ENCODE assay signal across 11 cellular contexts in the genomic region with DNA sequence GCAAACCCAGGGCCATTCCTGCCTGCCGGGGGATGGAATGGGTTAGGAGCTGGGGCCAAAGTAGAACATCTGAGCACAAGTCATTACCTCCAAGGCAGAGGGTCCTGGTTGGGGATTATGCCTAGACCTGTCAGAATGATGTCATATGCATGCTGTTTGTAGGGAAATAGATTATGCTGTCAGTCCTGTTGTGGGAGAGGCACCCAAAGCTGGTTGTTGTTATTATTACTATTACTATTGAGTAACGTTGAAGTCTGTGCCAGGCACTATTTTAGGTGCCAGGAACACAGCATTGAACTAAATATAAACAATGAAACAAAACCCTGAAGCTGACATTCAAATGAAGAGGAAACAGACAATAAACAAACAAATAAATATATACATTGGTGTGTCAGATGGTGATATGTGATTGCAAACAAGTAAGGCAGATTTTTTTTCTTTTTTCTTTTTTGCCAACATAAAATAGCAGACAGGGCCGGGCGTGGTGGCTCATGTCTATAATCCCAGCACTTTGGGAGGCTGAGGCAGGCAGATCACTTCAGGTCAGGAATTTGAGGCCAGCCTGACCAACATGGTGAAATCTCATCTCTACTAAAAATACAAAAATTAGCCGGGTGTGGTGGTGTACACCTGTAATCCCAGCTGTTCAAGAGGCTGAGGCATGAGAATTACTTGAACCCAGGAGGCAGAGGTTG. TPM values are rescaled to one million over a fixed set of nuclear protein-coding genes. Genes with fewer than 3 reads are reported as not detected.
DNase-seq lines count a peak whose midpoint lies in the region; ATAC-seq, FAIRE-seq and TF ChIP-seq lines count a peak whose summit lies in the region.
"Had no signal": no experiment of that assay in that cellular context is flagged by ENCODE, and none has a peak within 500 bp of the region (broad histone marks: within the 10 kb centered on the region; RNA-seq: fewer than 3 reads in every experiment).

No MANE protein-coding gene starts in this region.

- peaks cover 12% of the 10 kb centered on the region for H3K4me1 ChIP-seq in fibroblast of lung (ENCODE audit: control insufficient read depth, extremely low read depth, insufficient read depth, low read length)
- H3K4me1 ChIP-seq in smooth muscle cell (ENCODE audit: low read depth) = peaks cover 16% of the 10 kb centered on the region
- H3K4me1 ChIP-seq in pancreas = peaks cover 6 to 16% (median 14%) of the 10 kb centered on the region in 3 donors
- H3K4me1 ChIP-seq in A673 (ENCODE audit: insufficient read depth, low read length, poor library complexity, severe bottlenecking) = peaks cover 3% of the 10 kb centered on the region

- TF ChIP-seq CTCF in GM12875 (IDR thresholded peaks at IDR 0.05; ENCODE audit: borderline replicate concordance, insufficient read depth, low read depth, low read length) (no peak), SU-DHL-6 (IDR thresholded peaks at IDR 0.05; ENCODE audit: insufficient read depth, low read length, poor library complexity, severe bottlenecking) (no peak), fibroblast of lung (conservative IDR thresholded peaks at IDR 0.05 in 1 of 2, IDR thresholded peaks at IDR 0.05 in 1 of 2; ENCODE audit: low read depth in 1 of 2, low read length in 2 of 2) (no peak), smooth muscle cell (IDR thresholded peaks at IDR 0.05; ENCODE audit: borderline replicate concordance, insufficient read depth, poor library complexity, severe bottlenecking) (no peak), pancreas (IDR thresholded peaks at IDR 0.05) (no peak), A673 (conservative IDR thresholded peaks at IDR 0.05; ENCODE audit: low read depth, low read length) (no peak)

- H3K79me2 ChIP-seq in SU-DHL-6 (ENCODE audit: insufficient read depth, low read length) (peaks cover 20% of the 10 kb centered on the region), fibroblast of lung (ENCODE audit: control insufficient read depth, insufficient read depth, low read length) (peaks cover 25% of the 10 kb centered on the region), smooth muscle cell (ENCODE audit: low read depth) (peaks cover 20% of the 10 kb centered on the region)

- no peaks in the 10 kb centered on the region for H3K9me2 ChIP-seq in SU-DHL-6 (replicated peaks; ENCODE audit: insufficient read depth, low read length)

- CTCF ChIA-PET in A673 (lab: Charles Lee) = no interaction called here

- H2AFZ ChIP-seq in SU-DHL-6 (ENCODE audit: low read depth, low read length, severe bottlenecking) (no peak overlapping the region), fibroblast of lung (ENCODE audit: low read length) (no peak overlapping the region), smooth muscle cell (ENCODE audit: low read depth) (no peak overlapping the region)

- 96% methylated on average over 5 of the region's 5 CpGs for whole genome bisulfite sequencing in smooth muscle cell (ENCODE audit: low lambda C conversion rate)
- 71 to 73% methylated on average over 5 of the region's 5 CpGs for WGBS in pancreas, 2 donors

- ATAC-seq in pancreas (no peak), GM18868 (IDR thresholded peaks at IDR 0.05; ENCODE audit: unreplicated experiment) (no peak)

- POLR2A ChIA-PET in A673 (lab: Charles Lee; ENCODE audit: low non-redundant PET) = no interaction called here

- no peaks in the 10 kb centered on the region for H4K20me1 ChIP-seq in SU-DHL-6 (ENCODE audit: low read depth, low read length)
- H4K20me1 ChIP-seq in fibroblast of lung (ENCODE audit: control insufficient read depth, extremely low read depth, insufficient read depth, low read length) = no peaks in the 10 kb centered on the region
- no peaks in the 10 kb centered on the region for H4K20me1 ChIP-seq in smooth muscle cell (ENCODE audit: low read depth)

- peak overlapping the region; percentile 76 for H3K4me2 ChIP-seq in SU-DHL-6 (ENCODE audit: low read depth, low read length, poor library complexity, severe bottlenecking)
- H3K4me2 ChIP-seq in fibroblast of lung (ENCODE audit: extremely low read depth, insufficient read depth, low read length) = peak overlapping the region; percentile 81
- H3K4me2 ChIP-seq in smooth muscle cell = peak overlapping the region; percentile 94

- no peak for DNase-seq in fibroblast of lung (ENCODE audit: low read depth in 2 of 2)
- DNase-seq in smooth muscle cell (lab: John Stamatoyannopoulos, UW; ENCODE audit: unreplicated experiment) = no peak
- DNase-seq in NCI-H187 (lab: John Stamatoyannopoulos, UW) = no peak
- no peak for DNase-seq in pancreas
- DNase-seq in A673 (ENCODE audit: low spot score) = no peak
- DNase-seq: amniotic stem cell, small intestine had no signal

- intact Hi-C loops in pancreas (cut with DNase I) (no loop called here), A673 (cut with micrococcal nuclease; ENCODE audit: unreplicated experiment) (no loop called here)

- H3K36me3 ChIP-seq in SU-DHL-6 (ENCODE audit: low read length) (no peaks in the 10 kb centered on the region), fibroblast of lung (ENCODE audit: control insufficient read depth, insufficient read depth, low read length) (peaks cover 2% of the 10 kb centered on the region), smooth muscle cell (ENCODE audit: low read depth) (no peaks in the 10 kb centered on the region), pancreas (no peaks in the 10 kb centered on the region), A673 (ENCODE audit: insufficient read depth, low read length, poor library complexity, severe bottlenecking) (no peaks in the 10 kb centered on the region)

- H3K27me3 ChIP-seq in SU-DHL-6 (ENCODE audit: low read length) (no peaks in the 10 kb centered on the region), fibroblast of lung (ENCODE audit: control insufficient read depth, insufficient read depth, low read length) (no peaks in the 10 kb centered on the region), smooth muscle cell (ENCODE audit: low read depth) (no peaks in the 10 kb centered on the region), pancreas (no peaks in the 10 kb centered on the region), A673 (replicated peaks; ENCODE audit: insufficient read depth, low read depth, low read length, poor library complexity) (no peaks in the 10 kb centered on the region)

- FAIRE-seq in pancreas (lab: Jason Lieb, UNC) = no peak
- FAIRE-seq: small intestine had no signal

- no TSS peak for BruUV-seq in A673 (replicated peaks; lab: Mats Ljungman, UMichigan)

- H3K27ac ChIP-seq in SU-DHL-6 (ENCODE audit: low read depth, low read length) (peak overlapping the region; percentile 65), fibroblast of lung (ENCODE audit: insufficient read depth, low read length) (no peak overlapping the region), smooth muscle cell (ENCODE audit: low read depth) (no peak overlapping the region), pancreas (no peak overlapping the region), A673 (ENCODE audit: low read depth, low read length, poor library complexity, severe bottlenecking) (no peak overlapping the region)
- H3K27ac ChIP-seq: SK-N-MC had no signal

- H3F3A ChIP-seq in SU-DHL-6 (ENCODE audit: insufficient read depth) = 0 out of 2 replicates have a peak, but pooled peaks cover under 1% of the 10 kb centered on the region
- peaks cover 3% of the 10 kb centered on the region for H3F3A ChIP-seq in smooth muscle cell (ENCODE audit: low read depth)

- H3K9ac ChIP-seq in SU-DHL-6 (ENCODE audit: low read length) = peak overlapping the region; percentile 70
- H3K9ac ChIP-seq in fibroblast of lung (ENCODE audit: insufficient read depth, low read length) = no peak overlapping the region
- no peak overlapping the region for H3K9ac ChIP-seq in smooth muscle cell (ENCODE audit: low read depth)

- H3K9me3 ChIP-seq in SU-DHL-6 (ENCODE audit: insufficient read depth, low read length) = no peaks in the 10 kb centered on the region
- no peaks in the 10 kb centered on the region for H3K9me3 ChIP-seq in fibroblast of lung (ENCODE audit: control insufficient read depth, insufficient read depth, low read depth, low read length)
- H3K9me3 ChIP-seq in smooth muscle cell (replicated peaks; ENCODE audit: low read depth) = no peaks in the 10 kb centered on the region
- no peaks in the 10 kb centered on the region for H3K9me3 ChIP-seq in pancreas
- H3K9me3 ChIP-seq in A673 (ENCODE audit: low read depth, low read length, poor library complexity, severe bottlenecking) = no peaks in the 10 kb centered on the region

- peak overlapping the region; percentile 93 for H3K4me3 ChIP-seq in GM12875 (ENCODE audit: low read depth, low read length)
- peak overlapping the region; percentile 60 for H3K4me3 ChIP-seq in SU-DHL-6 (ENCODE audit: insufficient read depth, low read length, poor library complexity, severe bottlenecking)
- peak overlapping the region; percentile 79 to 85 (median 82) for H3K4me3 ChIP-seq in fibroblast of lung (replicated peaks in 1 of 4; ENCODE audit: control extremely low read depth in 1 of 4, insufficient read depth in 1 of 4, low read depth in 3 of 4, low read length in 4 of 4)
- peak overlapping the region; percentile 80 for H3K4me3 ChIP-seq in smooth muscle cell
- H3K4me3 ChIP-seq in pancreas = peak overlapping the region in 1 of 4 donors; percentile 98
- H3K4me3 ChIP-seq in A673 (ENCODE audit: low read depth, low read length, poor library complexity, severe bottlenecking) = no peak overlapping the region
- H3K4me3 ChIP-seq: SK-N-MC had no signal

RNA-seq across cellular contexts. Expression of a gene that starts 2.0 kb away (rescaled TPM):
- total RNA-seq in fibroblast of lung (33.4 and 46.7 TPM in 2 replicates), smooth muscle cell (20.3 and 22.7 TPM in 2 replicates), pancreas (10 to 100 TPM; 29.9 to 42.4 (median 38.0) TPM), A673 (2021) (13.3 and 14.9 TPM in 2 replicates)
- polyA plus RNA-seq in fibroblast of lung (16.0 and 16.2 TPM in 2 replicates), smooth muscle cell (29.9 and 30.4 TPM in 2 replicates), pancreas (100 to 1,000 TPM in 1 of 2 donors, 10 to 100 TPM in 1; 56.6 to 108 TPM)
- polyA plus RNA-seq in fibroblast of lung (2012) = 14.4 and 16.1 TPM in 2 replicates
- 17.9 and 30.7 TPM in 2 replicates for polyA minus RNA-seq in fibroblast of lung (ENCODE audit: low replicate concordance)

RNA-seq across cellular contexts. Expression of a gene that starts 15.2 kb away (rescaled TPM):
- total RNA-seq in fibroblast of lung (59.6 and 77.9 TPM in 2 replicates), smooth muscle cell (61.8 and 72.8 TPM in 2 replicates), pancreas (100 to 1,000 TPM in 1 of 6 donors, 10 to 100 TPM in 5; 57.1 to 155 (median 83.4) TPM), A673 (2021) (88.5 and 93.7 TPM in 2 replicates)
- polyA plus RNA-seq in fibroblast of lung (58.7 and 68.2 TPM in 2 replicates), smooth muscle cell (86.8 and 115 TPM in 2 replicates), pancreas (100 to 1,000 TPM; 271 to 374 TPM)
- polyA plus RNA-seq in fibroblast of lung (2012) = 64.4 and 80.1 TPM in 2 replicates
- 232 and 383 TPM in 2 replicates for polyA minus RNA-seq in fibroblast of lung (ENCODE audit: low replicate concordance)

RNA-seq across cellular contexts. Expression of a gene that starts 26.4 kb away (rescaled TPM):
- 53.4 and 70.2 TPM in 2 replicates for total RNA-seq in fibroblast of lung
- polyA plus RNA-seq in fibroblast of lung = 40.2 and 50.8 TPM in 2 replicates
- 36.3 and 39.3 TPM in 2 replicates for polyA plus RNA-seq in fibroblast of lung (2012)
- polyA minus RNA-seq in fibroblast of lung (ENCODE audit: low replicate concordance) = 162 and 242 TPM in 2 replicates
- 32.1 and 35.6 TPM in 2 replicates for total RNA-seq in smooth muscle cell
- polyA plus RNA-seq in smooth muscle cell = 39.0 and 51.1 TPM in 2 replicates
- total RNA-seq in pancreas = 10 to 100 TPM; 19.5 to 31.8 (median 25.3) TPM
- 10 to 100 TPM; 37.1 to 57.2 TPM for polyA plus RNA-seq in pancreas
- total RNA-seq in A673 (2021) = 13.2 and 15.8 TPM in 2 replicates

RNA-seq across cellular contexts. Expression of a gene that starts 29.9 kb away (rescaled TPM):
- total RNA-seq in fibroblast of lung = 71.1 and 113 TPM in 2 replicates
- polyA plus RNA-seq in fibroblast of lung = 57.3 and 69.1 TPM in 2 replicates
- polyA plus RNA-seq in fibroblast of lung (2012) = 133 and 187 TPM in 2 replicates
- 119 and 128 TPM in 2 replicates for polyA minus RNA-seq in fibroblast of lung (ENCODE audit: low replicate concordance)
- 113 and 124 TPM in 2 replicates for total RNA-seq in smooth muscle cell
- 169 and 175 TPM in 2 replicates for polyA plus RNA-seq in smooth muscle cell
- total RNA-seq in pancreas = 10 to 100 TPM; 20.9 to 33.9 (median 30.6) TPM
- 10 to 100 TPM; 63.7 to 72.1 TPM for polyA plus RNA-seq in pancreas
- 36.6 and 39.1 TPM in 2 replicates for total RNA-seq in A673 (2021)

RNA-seq across cellular contexts. Expression of a gene that starts 37.2 kb away (rescaled TPM):
- total RNA-seq in fibroblast of lung (448 and 560 TPM in 2 replicates), smooth muscle cell (121 and 128 TPM in 2 replicates), pancreas (100 to 1,000 TPM; 107 to 320 (median 174) TPM), A673 (2021) (190 and 196 TPM in 2 replicates)
- polyA plus RNA-seq in fibroblast of lung (187 and 203 TPM in 2 replicates), smooth muscle cell (105 and 127 TPM in 2 replicates), pancreas (100 to 1,000 TPM; 147 to 150 TPM)
- polyA plus RNA-seq in fibroblast of lung (2012) = 209 and 210 TPM in 2 replicates
- 274 and 472 TPM in 2 replicates for polyA minus RNA-seq in fibroblast of lung (ENCODE audit: low replicate concordance)
